Comparison of ENCODE assay signal across 17 cellular contexts in the genomic region with DNA sequence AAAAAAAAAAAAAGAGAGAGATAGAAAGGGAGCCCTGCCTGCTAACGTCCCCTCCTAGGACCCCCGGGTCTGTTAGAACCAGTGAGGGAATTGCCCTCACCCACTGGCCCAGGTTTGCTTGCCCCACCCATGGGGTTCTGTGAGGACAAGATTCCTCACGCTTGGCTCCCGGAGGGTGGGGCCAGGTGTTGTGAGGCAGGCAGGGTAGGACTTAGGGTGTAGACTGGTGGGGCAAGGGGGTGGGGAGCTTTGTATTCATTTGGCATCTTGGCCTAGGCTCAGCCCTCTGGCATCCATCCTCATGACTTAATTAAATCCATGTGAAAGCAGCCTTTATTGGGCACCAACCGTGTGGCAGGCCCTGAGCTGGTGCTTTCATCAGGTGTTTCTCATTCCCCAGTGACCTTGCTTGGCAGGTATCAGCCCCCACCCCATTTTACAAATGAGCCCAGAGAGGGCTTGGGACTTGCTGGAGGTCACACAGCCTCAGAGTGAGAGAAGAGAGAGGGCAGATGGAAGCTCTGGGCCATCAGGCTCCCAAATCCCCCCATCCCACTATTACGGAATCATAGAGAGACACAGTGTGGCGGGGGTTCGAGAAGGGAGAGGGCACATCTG. TPM values are rescaled to one million over a fixed set of nuclear protein-coding genes. Genes with fewer than 3 reads are reported as not detected.
DNase-seq lines count a peak whose midpoint lies in the region; ATAC-seq and TF ChIP-seq lines count a peak whose summit lies in the region.
"Had no signal": no experiment of that assay in that cellular context is flagged by ENCODE, and none has a peak within 500 bp of the region (broad histone marks: within the 10 kb centered on the region; RNA-seq: fewer than 3 reads in every experiment).

No MANE protein-coding gene starts in this region.

- TF ChIP-seq CTCF in colonic mucosa (IDR thresholded peaks at IDR 0.05) (no peak), right atrium auricular region (IDR thresholded peaks at IDR 0.05) (no peak)

- DNase-seq in DMS 273 (lab: John Stamatoyannopoulos, UW; ENCODE audit: unreplicated experiment) (peak; percentile 32), DMS 273 treated with DMSO at 0.1 percent for 48 hours (lab: John Stamatoyannopoulos, UW) (no peak), colonic mucosa (peak; percentile 71), left colon (peak; percentile 63 to 66), sciatic nerve (ENCODE audit: low spot score) (peak; percentile 45), right atrium auricular region (ENCODE audit: low spot score) (no peak)
- DNase-seq: H9, IMR-90, NCI-H2029, NCI-H510A, NCI-H82 had no signal

- no peak overlapping the region for H3K9ac ChIP-seq in colonic mucosa (ENCODE audit: low read depth in 2 of 2, low read length in 2 of 2)
- H3K9ac ChIP-seq: BLaER1 treated with 17β-estradiol and CSF1 and Interleukin-3, amounts not matched to agents 10 nM and 100 nM had no signal

- no peaks in the 10 kb centered on the region for H3K27me3 ChIP-seq in colonic mucosa
- H3K27me3 ChIP-seq in right atrium auricular region = no peaks in the 10 kb centered on the region
- H3K27me3 ChIP-seq: BLaER1 treated with 17β-estradiol and CSF1 and Interleukin-3, amounts not matched to agents 10 nM and 100 nM had no signal

- intact Hi-C loops in colonic mucosa (cut with DNase I) = no loop called here
- intact Hi-C loops in left colon (cut with DNase I, micrococcal nuclease) = no loop called here
- intact Hi-C loops in sciatic nerve (cut with DNase I) = no loop called here

- H3K36me3 ChIP-seq in colonic mucosa = no peaks in the 10 kb centered on the region
- no peaks in the 10 kb centered on the region for H3K36me3 ChIP-seq in right atrium auricular region
- H3K36me3 ChIP-seq: BLaER1 treated with 17β-estradiol and CSF1 and Interleukin-3, amounts not matched to agents 10 nM and 100 nM had no signal

- no peaks in the 10 kb centered on the region for H3K4me1 ChIP-seq in colonic mucosa
- H3K4me1 ChIP-seq in right atrium auricular region = no peaks in the 10 kb centered on the region

- H3K4me3 ChIP-seq in colonic mucosa (no peak overlapping the region), right atrium auricular region (no peak overlapping the region)
- H3K4me3 ChIP-seq: BLaER1 treated with 17β-estradiol and CSF1 and Interleukin-3, amounts not matched to agents 10 nM and 100 nM had no signal

- peak; percentile 89 for ATAC-seq in left colon
- ATAC-seq in sciatic nerve = no peak
- ATAC-seq in GM21528 (IDR thresholded peaks at IDR 0.05; ENCODE audit: low FRiP score, unreplicated experiment) = no peak
- ATAC-seq in GM21423 (IDR thresholded peaks at IDR 0.05; ENCODE audit: unreplicated experiment) = no peak
- ATAC-seq: Panc1 had no signal

- H3K27ac ChIP-seq in colonic mucosa (no peak overlapping the region), right atrium auricular region (no peak overlapping the region)
- H3K27ac ChIP-seq: 22Rv1 had no signal

- H3K9me3 ChIP-seq in colonic mucosa (no peaks in the 10 kb centered on the region), right atrium auricular region (no peaks in the 10 kb centered on the region)
- H3K9me3 ChIP-seq: BLaER1 treated with 17β-estradiol and CSF1 and Interleukin-3, amounts not matched to agents 10 nM and 100 nM had no signal

RNA-seq across cellular contexts. Expression of a gene that starts 19.0 kb away (rescaled TPM):
- under 1 TPM; 0.08 to 0.30 TPM for total RNA-seq in colonic mucosa
- total RNA-seq in left colon = under 1 TPM; 0.09 to 0.42 TPM
- total RNA-seq in sciatic nerve = 0.27 TPM
- under 1 TPM in 1 of 2 donors, not detected in 1; 0.12 TPM for total RNA-seq in right atrium auricular region
- total RNA-seq: H9, IMR-90, LHCN-M2 had no signal

RNA-seq across cellular contexts. Expression of a gene that starts 38.1 kb away (rescaled TPM):
- total RNA-seq in colonic mucosa (100 to 1,000 TPM; 157 to 286 TPM), left colon (100 to 1,000 TPM; 264 to 383 TPM), sciatic nerve (142 TPM), right atrium auricular region (100 to 1,000 TPM in 1 of 2 donors, 10 to 100 TPM in 1; 63.8 to 128 TPM)

Comparison
In these comparisons a context has a peak if more than half of its experiments do, and no peak if none do; other contexts are left out.
1. DNase-seq: peak in DMS 273 (single experiment), colonic mucosa (single experiment), left colon (2 of 2) and sciatic nerve (single experiment); none in DMS 273 treated with DMSO at 0.1 percent for 48 hours (single experiment) and right atrium auricular region (single experiment).